ENCODE assay signal across 12 cellular contexts in genomic region chr3:62940763-62941632, GRCh38.
DNase-seq lines count a peak whose midpoint lies in the region; ATAC-seq and TF ChIP-seq lines count a peak whose summit lies in the region.
"Had no signal": no experiment of that assay in that cellular context is flagged by ENCODE, and none has a peak within 500 bp of the region (broad histone marks: within the 10 kb centered on the region; RNA-seq: fewer than 3 reads in every experiment).

No MANE protein-coding gene starts in this region.

- no peak overlapping the region for H3K4me3 ChIP-seq in hepatocyte
- H3K4me3 ChIP-seq: thyroid gland had no signal

- H3K9me3 ChIP-seq in hepatocyte (ENCODE audit: low read depth) = no peaks in the 10 kb centered on the region
- H3K9me3 ChIP-seq: thyroid gland had no signal

- H3K4me1 Mint-ChIP-seq in activated naive CD8-positive, alpha-beta T cell treated with anti-CD3 and anti-CD28 coated beads, Interleukin-2, amount 50 U/mL, for 24 hours = no peaks in the 10 kb centered on the region
- H3K4me1 Mint-ChIP-seq: B cell had no signal

- no peak overlapping the region for H3K4me3 Mint-ChIP-seq in activated naive CD8-positive, alpha-beta T cell treated with anti-CD3 and anti-CD28 coated beads, Interleukin-2, amount 50 U/mL, for 24 hours
- H3K4me3 Mint-ChIP-seq: activated T-helper 1 cell treated with anti-CD3 and anti-CD28 coated beads, Interleukin-12 subunit alpha, Interleukin-12 subunit beta, Interleukin-2, Interleukin-4 antibody, amounts not matched to agents 30 ng/mL and 10 ng/mL and 1 ng/mL, durations not matched to agents 14 hours and 24 hours and 36 hours; B cell had no signal

- H3K27ac Mint-ChIP-seq in activated naive CD8-positive, alpha-beta T cell treated with anti-CD3 and anti-CD28 coated beads, Interleukin-2, amount 50 U/mL, for 24 hours = no peak overlapping the region
- H3K27ac Mint-ChIP-seq: activated T-helper 1 cell treated with anti-CD3 and anti-CD28 coated beads, Interleukin-12 subunit alpha, Interleukin-12 subunit beta, Interleukin-2, Interleukin-4 antibody, amounts not matched to agents 30 ng/mL and 10 ng/mL and 1 ng/mL, durations not matched to agents 14 hours and 24 hours and 36 hours; B cell had no signal

- peak overlapping the region; percentile 43 for H3K4me2 ChIP-seq in hepatocyte

- no peaks in the 10 kb centered on the region for H3K27me3 ChIP-seq in hepatocyte
- H3K27me3 ChIP-seq: thyroid gland had no signal

- 53% methylated on average over 9 of the region's 9 CpGs for WGBS in hepatocyte (ENCODE audit: low lambda C conversion rate, missing lambda C conversion rate)

- no peaks in the 10 kb centered on the region for H3K4me1 ChIP-seq in hepatocyte (ENCODE audit: insufficient read depth)
- H3K4me1 ChIP-seq: thyroid gland had no signal

- TF ChIP-seq CTCF in hepatocyte (IDR thresholded peaks at IDR 0.05; ENCODE audit: poor library complexity) = no peak

- no peaks in the 10 kb centered on the region for H3K36me3 Mint-ChIP-seq in activated naive CD8-positive, alpha-beta T cell treated with anti-CD3 and anti-CD28 coated beads, Interleukin-2, amount 50 U/mL, for 24 hours (ENCODE audit: low read depth)

- H3K9me3 Mint-ChIP-seq in activated naive CD8-positive, alpha-beta T cell treated with anti-CD3 and anti-CD28 coated beads, Interleukin-2, amount 50 U/mL, for 24 hours = no peaks in the 10 kb centered on the region
- H3K9me3 Mint-ChIP-seq: activated T-helper 1 cell treated with anti-CD3 and anti-CD28 coated beads, Interleukin-12 subunit alpha, Interleukin-12 subunit beta, Interleukin-2, Interleukin-4 antibody, amounts not matched to agents 30 ng/mL and 10 ng/mL and 1 ng/mL, durations not matched to agents 14 hours and 24 hours and 36 hours had no signal

- intact Hi-C loops in posterior vena cava (cut with DNase I) = loop anchor here in 1 of 2 donors (10.0 kb wide), 1 partner anchor 76 kb away; no protein-coding TSS in a partner anchor

- peak; percentile 9 for DNase-seq in A172 (ENCODE audit: low spot score)
- peak; percentile 39 for DNase-seq in H4 (ENCODE audit: low spot score)
- DNase-seq in SW480 (ENCODE audit: low spot score) = peak; percentile 46
- peak; percentile 26 for DNase-seq in hepatocyte (ENCODE audit: low spot score)
- no peak for DNase-seq in stimulated activated naive CD4-positive, alpha-beta T cell (lab: John Stamatoyannopoulos, UW)
- DNase-seq in posterior vena cava (ENCODE audit: low spot score) = no peak
- no peak for DNase-seq in superior temporal gyrus (ENCODE audit: extremely low spot score)
- DNase-seq in activated naive CD8-positive, alpha-beta T cell treated with anti-CD3 and anti-CD28 coated beads, Interleukin-2, amount 50 U/mL, for 24 hours = no peak
- DNase-seq: thyroid gland had no signal

- H3K27me3 Mint-ChIP-seq in activated naive CD8-positive, alpha-beta T cell treated with anti-CD3 and anti-CD28 coated beads, Interleukin-2, amount 50 U/mL, for 24 hours = no peaks in the 10 kb centered on the region
- H3K27me3 Mint-ChIP-seq: B cell had no signal

- H3K27ac ChIP-seq in hepatocyte = no peak overlapping the region
- H3K27ac ChIP-seq: thyroid gland had no signal

- H2AFZ ChIP-seq in hepatocyte = peak overlapping the region; percentile 42

- no peak for ATAC-seq in activated naive CD8-positive, alpha-beta T cell treated with anti-CD3 and anti-CD28 coated beads, Interleukin-2, amount 50 U/mL, for 24 hours
- ATAC-seq: Right ventricle myocardium inferior had no signal

- H4K20me1 ChIP-seq in hepatocyte (ENCODE audit: insufficient read depth, poor library complexity, severe bottlenecking) = no peaks in the 10 kb centered on the region

- no peaks in the 10 kb centered on the region for H3K79me2 ChIP-seq in hepatocyte

- no peaks in the 10 kb centered on the region for H3K36me3 ChIP-seq in hepatocyte (replicated peaks; ENCODE audit: insufficient read depth, low read depth)
- H3K36me3 ChIP-seq: thyroid gland had no signal

- no peaks in the 10 kb centered on the region for H3K9me2 ChIP-seq in hepatocyte (replicated peaks; ENCODE audit: insufficient read depth)

Comparison
In these comparisons a context has a peak if more than half of its experiments do, and no peak if none do; other contexts are left out.
1. DNase-seq: peak in A172 (single experiment), H4 (single experiment), SW480 (single experiment) and hepatocyte (single experiment); none in stimulated activated naive CD4-positive, alpha-beta T cell (0 of 6), posterior vena cava (single experiment), superior temporal gyrus (single experiment) and activated naive CD8-positive, alpha-beta T cell treated with anti-CD3 and anti-CD28 coated beads, Interleukin-2, amount 50 U/mL, for 24 hours (single experiment).